In genomic region chr17:69947027-69947759, GRCh38 we compare ENCODE assay signal across 14 cellular contexts.
DNase-seq lines count a peak whose midpoint lies in the region; ATAC-seq and TF ChIP-seq lines count a peak whose summit lies in the region.
"Had no signal": no experiment of that assay in that cellular context is flagged by ENCODE, and none has a peak within 500 bp of the region (broad histone marks: within the 10 kb centered on the region; RNA-seq: fewer than 3 reads in every experiment).

No MANE protein-coding gene starts in this region.

- no peak overlapping the region for H3K4me3 ChIP-seq in SK-N-SH (ENCODE audit: low read depth in 2 of 2, low read length in 1 of 2)
- no peak overlapping the region for H3K4me3 ChIP-seq in SU-DHL-6 (ENCODE audit: insufficient read depth, low read length, poor library complexity, severe bottlenecking)
- H3K4me3 ChIP-seq: BLaER1 treated with 17β-estradiol and CSF1 and Interleukin-3, amounts not matched to agents 10 nM and 100 nM had no signal

- DNase-seq in SK-N-SH (no peak), brain pericyte (ENCODE audit: low read depth, low spot score) (peak; percentile 8), smooth muscle cell of the brain vasculature (ENCODE audit: low read depth, low spot score) (peak; percentile 65), posterior vena cava (ENCODE audit: low spot score) (no peak)
- DNase-seq: 8988T, NCI-H1436, NCI-H2081, NCI-H510A treated with DMSO at 0.1 percent for 48 hours, RPMI8226 had no signal

- H3K36me3 ChIP-seq in SK-N-SH (replicated peaks in 1 of 2; ENCODE audit: control insufficient read depth in 1 of 2, insufficient read depth in 2 of 2, low read length in 1 of 2) (no peaks in the 10 kb centered on the region), SU-DHL-6 (ENCODE audit: low read length) (no peaks in the 10 kb centered on the region)
- H3K36me3 ChIP-seq: BLaER1 treated with 17β-estradiol and CSF1 and Interleukin-3, amounts not matched to agents 10 nM and 100 nM had no signal

- H3K9me3 ChIP-seq in SK-N-SH (no peaks in the 10 kb centered on the region), SU-DHL-6 (ENCODE audit: insufficient read depth, low read length) (no peaks in the 10 kb centered on the region)
- H3K9me3 ChIP-seq: BLaER1 treated with 17β-estradiol and CSF1 and Interleukin-3, amounts not matched to agents 10 nM and 100 nM had no signal

- H3K79me2 ChIP-seq in SK-N-SH (ENCODE audit: insufficient read depth) (no peaks in the 10 kb centered on the region), SU-DHL-6 (ENCODE audit: insufficient read depth, low read length) (no peaks in the 10 kb centered on the region)

- intact Hi-C loops in posterior vena cava (cut with DNase I) = no loop called here

- H2AFZ ChIP-seq in SK-N-SH (ENCODE audit: low read depth) = 0 out of 2 replicates have a peak overlapping the region, but pooled peaks have one; percentile 23
- peak overlapping the region; percentile 60 for H2AFZ ChIP-seq in SU-DHL-6 (ENCODE audit: low read depth, low read length, severe bottlenecking)

- ATAC-seq in SK-N-SH treated with all-trans-retinoic acid at 6 μM for 48 hours = no peak
- no peak for ATAC-seq in HG03175 (IDR thresholded peaks at IDR 0.05; ENCODE audit: unreplicated experiment)
- ATAC-seq in HG03039 (IDR thresholded peaks at IDR 0.05; ENCODE audit: unreplicated experiment) = no peak

- H4K20me1 ChIP-seq in SK-N-SH (ENCODE audit: insufficient read depth) (no peaks in the 10 kb centered on the region), SU-DHL-6 (ENCODE audit: low read depth, low read length) (no peaks in the 10 kb centered on the region; the same call in 1 of the 2 replicates)
- H4K20me1 ChIP-seq: BLaER1 treated with 17β-estradiol and CSF1 and Interleukin-3, amounts not matched to agents 10 nM and 100 nM had no signal

- POLR2A ChIA-PET in SK-N-SH (lab: Yijun Ruan, JAX) = no interaction called here

- H3F3A ChIP-seq in SK-N-SH (replicated peaks; ENCODE audit: insufficient read depth) = no peaks in the 10 kb centered on the region
- H3F3A ChIP-seq in SU-DHL-6 (ENCODE audit: insufficient read depth) = no peaks in the 10 kb centered on the region

- H3K27ac ChIP-seq in SK-N-SH (ENCODE audit: low read depth in 2 of 2, low read length in 1 of 2) = no peak overlapping the region
- no peak overlapping the region for H3K27ac ChIP-seq in SU-DHL-6 (ENCODE audit: low read depth, low read length)
- H3K27ac ChIP-seq: BLaER1 treated with 17β-estradiol and CSF1 and Interleukin-3, amounts not matched to agents 10 nM and 100 nM had no signal

- no peak overlapping the region for H3K9ac ChIP-seq in SK-N-SH
- H3K9ac ChIP-seq in SU-DHL-6 (ENCODE audit: low read length) = no peak overlapping the region
- H3K9ac ChIP-seq: BLaER1 treated with 17β-estradiol and CSF1 and Interleukin-3, amounts not matched to agents 10 nM and 100 nM had no signal

- H3K27me3 ChIP-seq in SK-N-SH (ENCODE audit: insufficient read depth) = no peaks in the 10 kb centered on the region
- H3K27me3 ChIP-seq in SU-DHL-6 (ENCODE audit: low read length) = no peaks in the 10 kb centered on the region
- H3K27me3 ChIP-seq: BLaER1 treated with 17β-estradiol and CSF1 and Interleukin-3, amounts not matched to agents 10 nM and 100 nM had no signal

- CTCF ChIA-PET in SK-N-SH (lab: Yijun Ruan, JAX) = interaction anchor here (1.3 to 1.8 kb wide), 2 partner anchors 197 to 340 kb away, joined by 3 to 6 read pairs; no protein-coding TSS in a partner anchor

- TF ChIP-seq EP300 in SK-N-SH (IDR thresholded peaks at IDR 0.05; ENCODE audit: borderline replicate concordance in 1 of 2, low read depth in 1 of 2, low read length in 1 of 2) = no peak

- 77% methylated on average over 4 of the region's 4 CpGs for WGBS in SK-N-SH (ENCODE audit: low lambda C conversion rate)

- TF ChIP-seq RAD21 in SK-N-SH (IDR thresholded peaks at IDR 0.05; ENCODE audit: low read length) = no peak

- TF ChIP-seq CTCF in SK-N-SH (IDR thresholded peaks at IDR 0.05) = no peak
- TF ChIP-seq CTCF in SU-DHL-6 (IDR thresholded peaks at IDR 0.05; ENCODE audit: insufficient read depth, low read length, poor library complexity, severe bottlenecking) = no peak

- H3K9me2 ChIP-seq in SK-N-SH (no peaks in the 10 kb centered on the region), SU-DHL-6 (replicated peaks; ENCODE audit: insufficient read depth, low read length) (no peaks in the 10 kb centered on the region)

- H3K4me2 ChIP-seq in SK-N-SH (no peak overlapping the region), SU-DHL-6 (ENCODE audit: low read depth, low read length, poor library complexity, severe bottlenecking) (peak overlapping the region; percentile 12)

- no peaks in the 10 kb centered on the region for H3K4me1 ChIP-seq in SK-N-SH (ENCODE audit: control insufficient read depth in 1 of 2, insufficient read depth in 2 of 2, low read depth in 1 of 2, low read length in 1 of 2)

TF ChIP-seq in SK-N-SH, 30 proteins besides CTCF, POLR2A, EP300 and RAD21:
- no peak for TF ChIP-seq NFIC (IDR thresholded peaks at IDR 0.05; ENCODE audit: borderline replicate concordance)
- no peak for TF ChIP-seq ZBTB33 (IDR thresholded peaks at IDR 0.05; ENCODE audit: borderline replicate concordance, low read depth)
- no peak for TF ChIP-seq RCOR1 (IDR thresholded peaks at IDR 0.05; ENCODE audit: low read length)
- TF ChIP-seq RXRA (IDR thresholded peaks at IDR 0.05; ENCODE audit: borderline replicate concordance, low read depth) = no peak
- no peak for TF ChIP-seq RFX5 (IDR thresholded peaks at IDR 0.05; ENCODE audit: low read length)
- no peak for TF ChIP-seq IRF3 (IDR thresholded peaks at IDR 0.05; ENCODE audit: low read depth, low read length)
- TF ChIP-seq ELF1 (IDR thresholded peaks at IDR 0.05) = no peak

TF ChIP-seq in SK-N-SH treated with all-trans-retinoic acid at 6 μM for 48 hours, 23 proteins besides CTCF, POLR2A, EP300 and RAD21:
- no peak for TF ChIP-seq POU6F1 (CRISPR knock-in tag; IDR thresholded peaks at IDR 0.05; ENCODE audit: borderline replicate concordance, low read depth)
- TF ChIP-seq ESRRG (CRISPR knock-in tag; IDR thresholded peaks at IDR 0.05) = no peak
- TF ChIP-seq PPARA (CRISPR knock-in tag; IDR thresholded peaks at IDR 0.05; ENCODE audit: borderline replicate concordance) = no peak
- TF ChIP-seq ZNF565 (CRISPR knock-in tag; conservative IDR thresholded peaks at IDR 0.05; ENCODE audit: low read depth) = no peak
- no peak for TF ChIP-seq SNAI2 (CRISPR knock-in tag; IDR thresholded peaks at IDR 0.05)
- no peak for TF ChIP-seq ARNTL (CRISPR knock-in tag; IDR thresholded peaks at IDR 0.05; ENCODE audit: borderline replicate concordance, low read depth)
- no peak for TF ChIP-seq TOX (CRISPR knock-in tag; IDR thresholded peaks at IDR 0.05; ENCODE audit: borderline replicate concordance)
- TF ChIP-seq CREB5 (CRISPR knock-in tag; IDR thresholded peaks at IDR 0.05; ENCODE audit: low read depth) = no peak
- no peak for TF ChIP-seq ZFP30 (CRISPR knock-in tag; IDR thresholded peaks at IDR 0.05)
TF ChIP-seq in SK-N-SH treated with all-trans-retinoic acid at 6 μM for 48 hours: peak in this region for 0.

Comparison
In these comparisons a context has a peak if more than half of its experiments do, and no peak if none do; other contexts are left out.
1. DNase-seq: peak in brain pericyte (single experiment) and smooth muscle cell of the brain vasculature (single experiment); none in SK-N-SH (single experiment) and posterior vena cava (single experiment).